In genomic region chr18:13623348-13623747, GRCh38 we compare ENCODE assay signal across 17 cellular contexts.
DNase-seq lines count a peak whose midpoint lies in the region; ATAC-seq and TF ChIP-seq lines count a peak whose summit lies in the region.
"Had no signal": no experiment of that assay in that cellular context is flagged by ENCODE, and none has a peak within 500 bp of the region (broad histone marks: within the 10 kb centered on the region; RNA-seq: fewer than 3 reads in every experiment).

No MANE protein-coding gene starts in this region.

- H3K9ac ChIP-seq in OCI-LY1 (ENCODE audit: low read length) = no peak overlapping the region

- H4K20me1 ChIP-seq in OCI-LY1 (ENCODE audit: insufficient read depth, low read length) = no peaks in the 10 kb centered on the region

- no peak for TF ChIP-seq CTCF in CD4-positive, alpha-beta T cell (IDR thresholded peaks at IDR 0.05)
- TF ChIP-seq CTCF in OCI-LY1 (IDR thresholded peaks at IDR 0.05; ENCODE audit: low read length) = no peak
- no peak for TF ChIP-seq CTCF in dorsolateral prefrontal cortex (IDR thresholded peaks at IDR 0.05 in 54 of 56, conservative IDR thresholded peaks at IDR 0.05 in 2 of 56; ENCODE audit: low read depth in 1 of 56, partially characterized antibody in 56 of 56)
- no peak for TF ChIP-seq CTCF in Caco-2 (IDR thresholded peaks at IDR 0.05; ENCODE audit: insufficient read depth in 1 of 2, low read depth in 1 of 2, low read length in 1 of 2, severe bottlenecking in 1 of 2, unreplicated experiment in 1 of 2)
- TF ChIP-seq CTCF in chondrocyte (IDR thresholded peaks at IDR 0.05) = no peak

- H3K27ac Mint-ChIP-seq in CD4-positive, alpha-beta T cell = peak overlapping the region; percentile 24
- H3K27ac Mint-ChIP-seq in Caco-2 (ENCODE audit: unreplicated experiment) (no peak overlapping the region), chondrocyte (ENCODE audit: unreplicated experiment) (no peak overlapping the region)
- no peak overlapping the region for H3K27ac Mint-ChIP-seq in activated naive CD4-positive, alpha-beta T cell treated with anti-CD3 and anti-CD28 coated beads, Interleukin-2, amount 10 ng/mL, durations not matched to agents 7 days and 5 days

- CTCF ChIA-PET in CD4-positive, alpha-beta T cell (lab: Charles Lee) = no interaction called here
- CTCF ChIA-PET in Caco-2 (lab: Charles Lee) = interaction anchor here (0.5 kb wide), 1 partner anchor 508 kb away, joined by 3 read pairs; no protein-coding TSS in a partner anchor
- CTCF ChIA-PET in activated naive CD4-positive, alpha-beta T cell treated with anti-CD3 and anti-CD28 coated beads, Interleukin-2, amount 10 ng/mL, durations not matched to agents 7 days and 5 days (lab: Charles Lee) = interaction anchor here (1.2 to 1.9 kb wide), 2 partner anchors 11 to 65 kb away, joined by 3 to 7 read pairs; no protein-coding TSS in a partner anchor

- H3K36me3 Mint-ChIP-seq in CD4-positive, alpha-beta T cell (ENCODE audit: low read depth) = peaks cover 14% of the 10 kb centered on the region
- H3K36me3 Mint-ChIP-seq in Caco-2 (ENCODE audit: insufficient read depth, unreplicated experiment) = no peaks in the 10 kb centered on the region
- H3K36me3 Mint-ChIP-seq in chondrocyte (ENCODE audit: low read depth) = peaks cover 7% of the 10 kb centered on the region
- peaks cover 3% of the 10 kb centered on the region for H3K36me3 Mint-ChIP-seq in activated naive CD4-positive, alpha-beta T cell treated with anti-CD3 and anti-CD28 coated beads, Interleukin-2, amount 10 ng/mL, durations not matched to agents 7 days and 5 days

- peaks cover 78% of the 10 kb centered on the region for H3K4me1 ChIP-seq in OCI-LY1 (ENCODE audit: insufficient read depth, low read length, severe bottlenecking)
- no peaks in the 10 kb centered on the region for H3K4me1 ChIP-seq in Caco-2
- H3K4me1 ChIP-seq: HAP-1, SJCRH30 had no signal

- no peak for DNase-seq in CD4-positive, alpha-beta T cell
- DNase-seq in dorsolateral prefrontal cortex (peak in 1 of 10 donors; percentile 29), substantia nigra (lab: John Stamatoyannopoulos, UW) (peak in 1 of 49 donors; percentile 27), Caco-2 (no peak), chondrocyte (ENCODE audit: low spot score) (no peak), NCI-H748 treated with DMSO at 0.1 percent for 48 hours (lab: John Stamatoyannopoulos, UW) (no peak)
- no peak for DNase-seq in activated naive CD4-positive, alpha-beta T cell treated with anti-CD3 and anti-CD28 coated beads, Interleukin-2, amount 10 ng/mL, durations not matched to agents 7 days and 5 days
- DNase-seq: Calu3, DMS79, NCI-H1417 treated with DMSO at 0.1 percent for 48 hours, NCI-H2029 treated with DMSO at 0.1 percent for 48 hours, NCI-H510A treated with DMSO at 0.1 percent for 48 hours, RPMI8226, SJCRH30 had no signal

- no peak for ATAC-seq in CD4-positive, alpha-beta T cell (ENCODE audit: poor library complexity)

- H3K27ac ChIP-seq in CD4-positive, alpha-beta T cell (ENCODE audit: low read depth, low read length) = no peak overlapping the region
- H3K27ac ChIP-seq in OCI-LY1 (ENCODE audit: low read depth, low read length, poor library complexity, severe bottlenecking) (peak overlapping the region; percentile 50), dorsolateral prefrontal cortex (peak overlapping the region; percentile 58 to 99 (median 93)), substantia nigra (ENCODE audit: low read depth, low read length, poor library complexity, severe bottlenecking) (peak overlapping the region; percentile 96)
- H3K27ac ChIP-seq: SJCRH30 had no signal

- H3K27me3 Mint-ChIP-seq in CD4-positive, alpha-beta T cell = no peaks in the 10 kb centered on the region
- H3K27me3 Mint-ChIP-seq in Caco-2 (ENCODE audit: insufficient read depth, unreplicated experiment) (peaks cover 6% of the 10 kb centered on the region), chondrocyte (ENCODE audit: low read depth) (no peaks in the 10 kb centered on the region)
- H3K27me3 Mint-ChIP-seq in activated naive CD4-positive, alpha-beta T cell treated with anti-CD3 and anti-CD28 coated beads, Interleukin-2, amount 10 ng/mL, durations not matched to agents 7 days and 5 days = no peaks in the 10 kb centered on the region
- H3K27me3 Mint-ChIP-seq: IgD-negative memory B cell had no signal

- no peak overlapping the region for H3K4me3 Mint-ChIP-seq in CD4-positive, alpha-beta T cell
- no peak overlapping the region for H3K4me3 Mint-ChIP-seq in Caco-2 (ENCODE audit: unreplicated experiment)
- no peak overlapping the region for H3K4me3 Mint-ChIP-seq in chondrocyte (ENCODE audit: unreplicated experiment)
- H3K4me3 Mint-ChIP-seq in activated naive CD4-positive, alpha-beta T cell treated with anti-CD3 and anti-CD28 coated beads, Interleukin-2, amount 10 ng/mL, durations not matched to agents 7 days and 5 days = no peak overlapping the region
- H3K4me3 Mint-ChIP-seq: IgD-negative memory B cell had no signal

- no peak overlapping the region for H3K4me2 ChIP-seq in OCI-LY1 (ENCODE audit: low read length)

- H3K4me1 Mint-ChIP-seq in CD4-positive, alpha-beta T cell (ENCODE audit: low read depth) = peaks cover 15% of the 10 kb centered on the region
- H3K4me1 Mint-ChIP-seq in Caco-2 (ENCODE audit: low read depth, unreplicated experiment) (no peaks in the 10 kb centered on the region), chondrocyte (ENCODE audit: low read depth) (peaks cover 14% of the 10 kb centered on the region)
- H3K4me1 Mint-ChIP-seq in activated naive CD4-positive, alpha-beta T cell treated with anti-CD3 and anti-CD28 coated beads, Interleukin-2, amount 10 ng/mL, durations not matched to agents 7 days and 5 days = peaks cover 6% of the 10 kb centered on the region

- H3K36me3 ChIP-seq in OCI-LY1 (ENCODE audit: insufficient read depth, low read length) (peaks cover 80% of the 10 kb centered on the region), Caco-2 (ENCODE audit: control insufficient read depth, insufficient read depth, low read length) (no peaks in the 10 kb centered on the region)
- H3K36me3 ChIP-seq: HAP-1, SJCRH30 had no signal

- H3K79me2 ChIP-seq in OCI-LY1 (ENCODE audit: insufficient read depth, low read length) = peaks cover 30% of the 10 kb centered on the region

- H3K27me3 ChIP-seq in CD4-positive, alpha-beta T cell (ENCODE audit: control insufficient read depth, insufficient read depth, low read length) = no peaks in the 10 kb centered on the region
- H3K27me3 ChIP-seq in OCI-LY1 (ENCODE audit: insufficient read depth, low read length) (no peaks in the 10 kb centered on the region), dorsolateral prefrontal cortex (no peaks in the 10 kb centered on the region), Caco-2 (replicated peaks; ENCODE audit: control insufficient read depth, insufficient read depth, low read length) (no peaks in the 10 kb centered on the region)
- H3K27me3 ChIP-seq: SJCRH30 had no signal

- H3F3A ChIP-seq in OCI-LY1 (ENCODE audit: insufficient read depth, low read length) = no peaks in the 10 kb centered on the region

- BruUV-seq in Caco-2 (replicated peaks; lab: Mats Ljungman, UMichigan) = no TSS peak

- no peaks in the 10 kb centered on the region for H3K9me2 ChIP-seq in OCI-LY1 (ENCODE audit: low read depth, low read length)

- H3K9me3 Mint-ChIP-seq in CD4-positive, alpha-beta T cell = no peaks in the 10 kb centered on the region
- H3K9me3 Mint-ChIP-seq in Caco-2 (ENCODE audit: unreplicated experiment) = no peaks in the 10 kb centered on the region
- no peaks in the 10 kb centered on the region for H3K9me3 Mint-ChIP-seq in chondrocyte (ENCODE audit: low read depth)
- H3K9me3 Mint-ChIP-seq in activated naive CD4-positive, alpha-beta T cell treated with anti-CD3 and anti-CD28 coated beads, Interleukin-2, amount 10 ng/mL, durations not matched to agents 7 days and 5 days = no peaks in the 10 kb centered on the region
- H3K9me3 Mint-ChIP-seq: IgD-negative memory B cell had no signal

- H3K9me3 ChIP-seq in CD4-positive, alpha-beta T cell (ENCODE audit: control insufficient read depth, low read length) = no peaks in the 10 kb centered on the region
- H3K9me3 ChIP-seq in OCI-LY1 (ENCODE audit: low read length) = no peaks in the 10 kb centered on the region
- no peaks in the 10 kb centered on the region for H3K9me3 ChIP-seq in Caco-2
- H3K9me3 ChIP-seq: HAP-1, SJCRH30 had no signal

- H3K4me3 ChIP-seq in OCI-LY1 (ENCODE audit: low read depth, low read length, poor library complexity, severe bottlenecking) = no peak overlapping the region
- peak overlapping the region in 4 of 59 donors; percentile 0 to 30 (median 22) for H3K4me3 ChIP-seq in dorsolateral prefrontal cortex
- H3K4me3 ChIP-seq in Caco-2 (ENCODE audit: low read depth, low read length) = no peak overlapping the region
- H3K4me3 ChIP-seq: HAP-1, SJCRH30 had no signal

- intact Hi-C loops in CD4-positive, alpha-beta T cell (cut with DNase I, micrococcal nuclease) = no loop called here
- intact Hi-C loops in dorsolateral prefrontal cortex (cut with DNase I) (no loop called here), Caco-2 (cut with micrococcal nuclease; ENCODE audit: unreplicated experiment) (loop anchor here (10.0 kb wide), 1 partner anchor 181 kb away; no protein-coding TSS in a partner anchor)

- H2AFZ ChIP-seq in OCI-LY1 (ENCODE audit: low read length) = no peak overlapping the region

- POLR2A ChIA-PET in CD4-positive, alpha-beta T cell (lab: Charles Lee) = no interaction called here
- POLR2A ChIA-PET in Caco-2 (lab: Charles Lee) = no interaction called here
